ENCODE assay signal across 9 cellular contexts in genomic region chr4:74934822-74935326, GRCh38. TPM values are rescaled to one million over a fixed set of nuclear protein-coding genes. Genes with fewer than 3 reads are reported as not detected.
DNase-seq lines count a peak whose midpoint lies in the region; TF ChIP-seq lines count a peak whose summit lies in the region.
"Had no signal": no experiment of that assay in that cellular context is flagged by ENCODE, and none has a peak within 500 bp of the region (broad histone marks: within the 10 kb centered on the region; RNA-seq: fewer than 3 reads in every experiment).

No MANE protein-coding gene starts in this region.

- H3K4me1 Mint-ChIP-seq in nephron: peaks cover 29% of the 10 kb centered on the region
- H3K4me1 Mint-ChIP-seq: activated T-helper 17 cell treated with anti-CD3 and anti-CD28 coated beads, Interleukin-2, amount 50 U/mL, for 72 hours had no signal

- TF ChIP-seq POLR2A in vagina (IDR thresholded peaks at IDR 0.05): no peak

- H3K27me3 Mint-ChIP-seq in nephron (ENCODE audit: low read depth): peaks cover 27% of the 10 kb centered on the region

- no peaks in the 10 kb centered on the region for H3K36me3 ChIP-seq in left ventricle myocardium inferior
- no peaks in the 10 kb centered on the region for H3K36me3 ChIP-seq in duodenal mucosa (ENCODE audit: control insufficient read depth in 1 of 2, insufficient read depth in 2 of 2, low read length in 2 of 2)
- no peaks in the 10 kb centered on the region for H3K36me3 ChIP-seq in vagina

- peak overlapping the region in 1 of 2 donors; percentile 10 for H3K9ac ChIP-seq in duodenal mucosa (ENCODE audit: low read depth in 1 of 2, low read length in 2 of 2)

- intact Hi-C loops in left ventricle myocardium inferior (cut with micrococcal nuclease): loop anchor here (5.0 kb wide), 1 partner anchor 532 kb away; no protein-coding TSS in a partner anchor
- intact Hi-C loops in cardiac septum (cut with DNase I): loop anchor here (2.0 to 10.0 kb wide), 4 partner anchors 36 to 580 kb away; partner anchors contain the start of genes RCHY1 and THAP6
- intact Hi-C loops in vagina (cut with DNase I): loop anchor here (10.0 kb wide), 2 partner anchors 390 to 540 kb away; no protein-coding TSS in a partner anchor

- peak overlapping the region; percentile 95 to 97 (median 96) for H3K4me3 Mint-ChIP-seq in nephron
- H3K4me3 Mint-ChIP-seq: activated T-helper 17 cell treated with anti-CD3 and anti-CD28 coated beads, Interleukin-2, amount 50 U/mL, for 72 hours had no signal

- DNase-seq in left ventricle myocardium inferior (no peak), cardiac septum (ENCODE audit: low spot score) (no peak), vagina (ENCODE audit: extremely low spot score in 2 of 2) (no peak), GM20000 (ENCODE audit: low spot score) (no peak), Ammon's horn (ENCODE audit: low spot score) (no peak)
- DNase-seq in activated naive CD4-positive, alpha-beta T cell treated with anti-CD3 and anti-CD28 coated beads, Interleukin-2, amount 50 U/mL, for 16 hours: no peak

- peak overlapping the region; percentile 87 for H3K27ac ChIP-seq in left ventricle myocardium inferior (replicated peaks)
- H3K27ac ChIP-seq in duodenal mucosa (ENCODE audit: low read depth, low read length): no peak overlapping the region
- peak overlapping the region; percentile 76 for H3K27ac ChIP-seq in vagina

- H3K4me3 ChIP-seq in left ventricle myocardium inferior (peak overlapping the region; percentile 90), duodenal mucosa (ENCODE audit: low read depth in 1 of 2, low read length in 2 of 2) (peak overlapping the region; percentile 74 to 77), vagina (peak overlapping the region; percentile 55 to 71)

- H3K9me3 ChIP-seq in left ventricle myocardium inferior (replicated peaks): no peaks in the 10 kb centered on the region
- no peaks in the 10 kb centered on the region for H3K9me3 ChIP-seq in duodenal mucosa (ENCODE audit: control insufficient read depth in 1 of 2, low read length in 2 of 2)
- no peaks in the 10 kb centered on the region for H3K9me3 ChIP-seq in vagina

- peak overlapping the region; percentile 68 to 85 (median 84) for H3K27ac Mint-ChIP-seq in nephron
- H3K27ac Mint-ChIP-seq: activated T-helper 17 cell treated with anti-CD3 and anti-CD28 coated beads, Interleukin-2, amount 50 U/mL, for 72 hours had no signal

- H3K4me1 ChIP-seq in left ventricle myocardium inferior (peaks cover 41% of the 10 kb centered on the region), duodenal mucosa (ENCODE audit: control insufficient read depth in 1 of 2, insufficient read depth in 2 of 2, low read length in 2 of 2) (peaks cover 8 to 17% of the 10 kb centered on the region in 2 donors), vagina (peaks cover 5% of the 10 kb centered on the region)

- peaks cover 32% of the 10 kb centered on the region for H3K27me3 ChIP-seq in left ventricle myocardium inferior (ENCODE audit: low read depth)
- H3K27me3 ChIP-seq in duodenal mucosa (ENCODE audit: control insufficient read depth in 1 of 2, insufficient read depth in 2 of 2, low read length in 2 of 2): peaks cover 32 to 55% of the 10 kb centered on the region in 2 donors
- H3K27me3 ChIP-seq in vagina: no peaks in the 10 kb centered on the region

- H3K9me3 Mint-ChIP-seq in nephron: no peaks in the 10 kb centered on the region
- H3K9me3 Mint-ChIP-seq: activated T-helper 17 cell treated with anti-CD3 and anti-CD28 coated beads, Interleukin-2, amount 50 U/mL, for 72 hours had no signal

- TF ChIP-seq CTCF in left ventricle myocardium inferior (IDR thresholded peaks at IDR 0.05; ENCODE audit: borderline replicate concordance) (no peak), nephron (IDR thresholded peaks at IDR 0.05; ENCODE audit: unreplicated experiment in 3 of 3) (no peak), vagina (IDR thresholded peaks at IDR 0.05) (no peak), GM20000 (IDR thresholded peaks at IDR 0.05; ENCODE audit: extremely low read depth, missing control alignments) (no peak)

- H3K36me3 Mint-ChIP-seq in nephron (ENCODE audit: low read depth): no peaks in the 10 kb centered on the region

RNA-seq across cellular contexts. Expression of gene PARM1, which starts 2.0 kb away (rescaled TPM):
- 90.7 TPM for total RNA-seq in left ventricle myocardium inferior
- 74.4 TPM for total RNA-seq in cardiac septum
- 26.3 TPM for total RNA-seq in vagina
